Comparison of ENCODE assay signal across 1 cellular context in the genomic region with DNA sequence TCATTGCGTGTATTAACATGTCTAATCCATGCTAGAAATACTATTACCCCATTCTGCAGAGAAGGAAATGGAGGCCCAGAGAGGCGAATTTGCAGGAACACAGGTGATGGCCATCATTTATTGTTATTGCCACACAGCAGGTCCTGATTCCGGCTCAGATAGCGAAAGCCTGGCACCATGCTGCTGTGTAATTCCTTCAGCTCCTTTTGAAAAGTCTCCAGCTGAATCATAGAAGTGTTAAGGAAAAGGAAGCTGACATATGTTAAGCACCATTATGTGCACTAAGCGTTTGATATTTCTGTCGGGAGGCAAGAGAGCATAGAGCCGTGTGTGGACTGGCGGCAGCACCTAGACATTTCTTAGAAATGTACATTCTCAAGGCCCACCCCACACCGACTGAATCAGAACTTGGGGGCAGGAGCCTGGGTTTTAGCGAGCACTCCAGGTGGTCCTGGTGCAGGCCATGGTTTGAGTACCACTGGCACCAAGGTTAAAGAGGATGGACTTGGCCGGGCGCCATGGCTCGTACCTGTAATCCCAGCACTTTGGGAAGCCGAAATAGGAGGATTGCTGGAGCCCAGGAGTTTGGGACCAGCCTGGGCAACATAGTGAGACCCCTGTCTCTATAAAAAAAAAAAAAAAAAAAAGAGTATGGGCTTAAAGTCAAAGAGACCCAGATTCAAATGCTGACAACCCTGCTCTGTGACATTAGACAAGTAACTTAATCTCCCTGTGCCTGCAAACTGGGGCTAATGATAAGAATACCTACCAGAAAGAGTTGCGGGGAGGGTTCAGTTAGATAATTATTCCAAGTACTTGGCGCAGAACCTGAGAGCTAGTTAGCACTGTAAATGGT.
TF ChIP-seq lines count a peak whose summit lies in the region.

No MANE protein-coding gene starts in this region.

TF ChIP-seq in K562, 482 proteins besides CTCF, POLR2A, EP300 and RAD21 (continues in another document):
- TF ChIP-seq CEBPG (CRISPR knock-in tag; IDR thresholded peaks at IDR 0.05), result no peak
- TF ChIP-seq CEBPG (tag; conservative IDR thresholded peaks at IDR 0.05 in 1 of 2, IDR thresholded peaks at IDR 0.05 in 1 of 2), result 0 out of 4 replicates have a peak, but pooled peaks of 1 of the 2 experiments have one; percentile 27
- TF ChIP-seq KLF13 (tag; IDR thresholded peaks at IDR 0.05; ENCODE audit: borderline replicate concordance, low read depth), result no peak
- TF ChIP-seq NCOR1 (IDR thresholded peaks at IDR 0.05), result no peak
- no peak for TF ChIP-seq FOSL1 (tag; conservative IDR thresholded peaks at IDR 0.05)
- TF ChIP-seq ZNF57 (CRISPR knock-in tag; IDR thresholded peaks at IDR 0.05), result no peak
- peak; percentile 76 for TF ChIP-seq ADNP (tag; IDR thresholded peaks at IDR 0.05)
- no peak for TF ChIP-seq ZNF175 (CRISPR knock-in tag; IDR thresholded peaks at IDR 0.05; ENCODE audit: low read depth)
- TF ChIP-seq, protein P1, sequence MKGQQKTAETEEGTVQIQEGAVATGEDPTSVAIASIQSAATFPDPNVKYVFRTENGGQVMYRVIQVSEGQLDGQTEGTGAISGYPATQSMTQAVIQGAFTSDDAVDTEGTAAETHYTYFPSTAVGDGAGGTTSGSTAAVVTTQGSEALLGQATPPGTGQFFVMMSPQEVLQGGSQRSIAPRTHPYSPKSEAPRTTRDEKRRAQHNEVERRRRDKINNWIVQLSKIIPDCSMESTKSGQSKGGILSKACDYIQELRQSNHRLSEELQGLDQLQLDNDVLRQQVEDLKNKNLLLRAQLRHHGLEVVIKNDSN (CRISPR knock-in tag; IDR thresholded peaks at IDR 0.05), result no peak
- TF ChIP-seq, protein P2, sequence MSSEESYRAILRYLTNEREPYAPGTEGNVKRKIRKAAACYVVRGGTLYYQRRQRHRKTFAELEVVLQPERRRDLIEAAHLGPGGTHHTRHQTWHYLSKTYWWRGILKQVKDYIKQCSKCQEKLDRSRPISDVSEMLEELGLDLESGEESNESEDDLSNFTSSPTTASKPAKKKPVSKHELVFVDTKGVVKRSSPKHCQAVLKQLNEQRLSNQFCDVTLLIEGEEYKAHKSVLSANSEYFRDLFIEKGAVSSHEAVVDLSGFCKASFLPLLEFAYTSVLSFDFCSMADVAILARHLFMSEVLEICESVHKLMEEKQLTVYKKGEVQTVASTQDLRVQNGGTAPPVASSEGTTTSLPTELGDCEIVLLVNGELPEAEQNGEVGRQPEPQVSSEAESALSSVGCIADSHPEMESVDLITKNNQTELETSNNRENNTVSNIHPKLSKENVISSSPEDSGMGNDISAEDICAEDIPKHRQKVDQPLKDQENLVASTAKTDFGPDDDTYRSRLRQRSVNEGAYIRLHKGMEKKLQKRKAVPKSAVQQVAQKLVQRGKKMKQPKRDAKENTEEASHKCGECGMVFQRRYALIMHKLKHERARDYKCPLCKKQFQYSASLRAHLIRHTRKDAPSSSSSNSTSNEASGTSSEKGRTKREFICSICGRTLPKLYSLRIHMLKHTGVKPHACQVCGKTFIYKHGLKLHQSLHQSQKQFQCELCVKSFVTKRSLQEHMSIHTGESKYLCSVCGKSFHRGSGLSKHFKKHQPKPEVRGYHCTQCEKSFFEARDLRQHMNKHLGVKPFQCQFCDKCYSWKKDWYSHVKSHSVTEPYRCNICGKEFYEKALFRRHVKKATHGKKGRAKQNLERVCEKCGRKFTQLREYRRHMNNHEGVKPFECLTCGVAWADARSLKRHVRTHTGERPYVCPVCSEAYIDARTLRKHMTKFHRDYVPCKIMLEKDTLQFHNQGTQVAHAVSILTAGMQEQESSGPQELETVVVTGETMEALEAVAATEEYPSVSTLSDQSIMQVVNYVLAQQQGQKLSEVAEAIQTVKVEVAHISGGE (CRISPR knock-in tag; IDR thresholded peaks at IDR 0.05), result no peak
- TF ChIP-seq, protein P3, sequence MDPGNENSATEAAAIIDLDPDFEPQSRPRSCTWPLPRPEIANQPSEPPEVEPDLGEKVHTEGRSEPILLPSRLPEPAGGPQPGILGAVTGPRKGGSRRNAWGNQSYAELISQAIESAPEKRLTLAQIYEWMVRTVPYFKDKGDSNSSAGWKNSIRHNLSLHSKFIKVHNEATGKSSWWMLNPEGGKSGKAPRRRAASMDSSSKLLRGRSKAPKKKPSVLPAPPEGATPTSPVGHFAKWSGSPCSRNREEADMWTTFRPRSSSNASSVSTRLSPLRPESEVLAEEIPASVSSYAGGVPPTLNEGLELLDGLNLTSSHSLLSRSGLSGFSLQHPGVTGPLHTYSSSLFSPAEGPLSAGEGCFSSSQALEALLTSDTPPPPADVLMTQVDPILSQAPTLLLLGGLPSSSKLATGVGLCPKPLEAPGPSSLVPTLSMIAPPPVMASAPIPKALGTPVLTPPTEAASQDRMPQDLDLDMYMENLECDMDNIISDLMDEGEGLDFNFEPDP (CRISPR knock-in tag; IDR thresholded peaks at IDR 0.05), result no peak
- no peak for TF ChIP-seq MTF1 (CRISPR knock-in tag; IDR thresholded peaks at IDR 0.05; ENCODE audit: borderline replicate concordance)
- TF ChIP-seq MAFF (IDR thresholded peaks at IDR 0.05; ENCODE audit: low read length), result no peak
- no peak for TF ChIP-seq ZNF584 (CRISPR knock-in tag; IDR thresholded peaks at IDR 0.05; ENCODE audit: low read depth)
- no peak for TF ChIP-seq PPARD (CRISPR knock-in tag; IDR thresholded peaks at IDR 0.05)
- peak; percentile 92 for TF ChIP-seq ZFP36 (IDR thresholded peaks at IDR 0.05; ENCODE audit: low read depth, low read length, partially characterized antibody)
- no peak for TF ChIP-seq ZBTB1 (CRISPR knock-in tag; IDR thresholded peaks at IDR 0.05; ENCODE audit: borderline replicate concordance, low read depth)
- TF ChIP-seq, protein P4, sequence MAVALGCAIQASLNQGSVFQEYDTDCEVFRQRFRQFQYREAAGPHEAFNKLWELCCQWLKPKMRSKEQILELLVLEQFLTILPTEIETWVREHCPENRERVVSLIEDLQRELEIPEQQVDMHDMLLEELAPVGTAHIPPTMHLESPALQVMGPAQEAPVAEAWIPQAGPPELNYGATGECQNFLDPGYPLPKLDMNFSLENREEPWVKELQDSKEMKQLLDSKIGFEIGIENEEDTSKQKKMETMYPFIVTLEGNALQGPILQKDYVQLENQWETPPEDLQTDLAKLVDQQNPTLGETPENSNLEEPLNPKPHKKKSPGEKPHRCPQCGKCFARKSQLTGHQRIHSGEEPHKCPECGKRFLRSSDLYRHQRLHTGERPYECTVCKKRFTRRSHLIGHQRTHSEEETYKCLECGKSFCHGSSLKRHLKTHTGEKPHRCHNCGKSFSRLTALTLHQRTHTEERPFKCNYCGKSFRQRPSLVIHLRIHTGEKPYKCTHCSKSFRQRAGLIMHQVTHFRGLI (CRISPR knock-in tag; IDR thresholded peaks at IDR 0.05), result no peak
- TF ChIP-seq, protein P5, sequence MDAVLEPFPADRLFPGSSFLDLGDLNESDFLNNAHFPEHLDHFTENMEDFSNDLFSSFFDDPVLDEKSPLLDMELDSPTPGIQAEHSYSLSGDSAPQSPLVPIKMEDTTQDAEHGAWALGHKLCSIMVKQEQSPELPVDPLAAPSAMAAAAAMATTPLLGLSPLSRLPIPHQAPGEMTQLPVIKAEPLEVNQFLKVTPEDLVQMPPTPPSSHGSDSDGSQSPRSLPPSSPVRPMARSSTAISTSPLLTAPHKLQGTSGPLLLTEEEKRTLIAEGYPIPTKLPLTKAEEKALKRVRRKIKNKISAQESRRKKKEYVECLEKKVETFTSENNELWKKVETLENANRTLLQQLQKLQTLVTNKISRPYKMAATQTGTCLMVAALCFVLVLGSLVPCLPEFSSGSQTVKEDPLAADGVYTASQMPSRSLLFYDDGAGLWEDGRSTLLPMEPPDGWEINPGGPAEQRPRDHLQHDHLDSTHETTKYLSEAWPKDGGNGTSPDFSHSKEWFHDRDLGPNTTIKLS (IDR thresholded peaks at IDR 0.05; ENCODE audit: borderline replicate concordance, low read depth), result no peak
- TF ChIP-seq, protein P6, sequence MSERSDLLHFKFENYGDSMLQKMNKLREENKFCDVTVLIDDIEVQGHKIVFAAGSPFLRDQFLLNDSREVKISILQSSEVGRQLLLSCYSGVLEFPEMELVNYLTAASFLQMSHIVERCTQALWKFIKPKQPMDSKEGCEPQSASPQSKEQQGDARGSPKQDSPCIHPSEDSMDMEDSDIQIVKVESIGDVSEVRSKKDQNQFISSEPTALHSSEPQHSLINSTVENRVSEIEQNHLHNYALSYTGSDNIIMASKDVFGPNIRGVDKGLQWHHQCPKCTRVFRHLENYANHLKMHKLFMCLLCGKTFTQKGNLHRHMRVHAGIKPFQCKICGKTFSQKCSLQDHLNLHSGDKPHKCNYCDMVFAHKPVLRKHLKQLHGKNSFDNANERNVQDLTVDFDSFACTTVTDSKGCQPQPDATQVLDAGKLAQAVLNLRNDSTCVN (CRISPR knock-in tag; IDR thresholded peaks at IDR 0.05), result no peak
- TF ChIP-seq TCFL5 (CRISPR knock-in tag; conservative IDR thresholded peaks at IDR 0.05), result no peak
- TF ChIP-seq U2AF1 (optimal IDR thresholded peaks at IDR 0.05; ENCODE audit: low read depth, low read length), result no peak
- TF ChIP-seq ZNF121 (CRISPR knock-in tag; conservative IDR thresholded peaks at IDR 0.05), result 0 out of 2 replicates have a peak, but pooled peaks have one; percentile 12
- TF ChIP-seq, protein P7, sequence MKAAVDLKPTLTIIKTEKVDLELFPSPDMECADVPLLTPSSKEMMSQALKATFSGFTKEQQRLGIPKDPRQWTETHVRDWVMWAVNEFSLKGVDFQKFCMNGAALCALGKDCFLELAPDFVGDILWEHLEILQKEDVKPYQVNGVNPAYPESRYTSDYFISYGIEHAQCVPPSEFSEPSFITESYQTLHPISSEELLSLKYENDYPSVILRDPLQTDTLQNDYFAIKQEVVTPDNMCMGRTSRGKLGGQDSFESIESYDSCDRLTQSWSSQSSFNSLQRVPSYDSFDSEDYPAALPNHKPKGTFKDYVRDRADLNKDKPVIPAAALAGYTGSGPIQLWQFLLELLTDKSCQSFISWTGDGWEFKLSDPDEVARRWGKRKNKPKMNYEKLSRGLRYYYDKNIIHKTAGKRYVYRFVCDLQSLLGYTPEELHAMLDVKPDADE (conservative IDR thresholded peaks at IDR 0.05; ENCODE audit: control insufficient read depth, low read depth, low read length), result no peak
- no peak for TF ChIP-seq SAFB (IDR thresholded peaks at IDR 0.05; ENCODE audit: borderline replicate concordance, low read depth, low read length)
- no peak for TF ChIP-seq KHSRP (IDR thresholded peaks at IDR 0.05)
- TF ChIP-seq, protein P8, sequence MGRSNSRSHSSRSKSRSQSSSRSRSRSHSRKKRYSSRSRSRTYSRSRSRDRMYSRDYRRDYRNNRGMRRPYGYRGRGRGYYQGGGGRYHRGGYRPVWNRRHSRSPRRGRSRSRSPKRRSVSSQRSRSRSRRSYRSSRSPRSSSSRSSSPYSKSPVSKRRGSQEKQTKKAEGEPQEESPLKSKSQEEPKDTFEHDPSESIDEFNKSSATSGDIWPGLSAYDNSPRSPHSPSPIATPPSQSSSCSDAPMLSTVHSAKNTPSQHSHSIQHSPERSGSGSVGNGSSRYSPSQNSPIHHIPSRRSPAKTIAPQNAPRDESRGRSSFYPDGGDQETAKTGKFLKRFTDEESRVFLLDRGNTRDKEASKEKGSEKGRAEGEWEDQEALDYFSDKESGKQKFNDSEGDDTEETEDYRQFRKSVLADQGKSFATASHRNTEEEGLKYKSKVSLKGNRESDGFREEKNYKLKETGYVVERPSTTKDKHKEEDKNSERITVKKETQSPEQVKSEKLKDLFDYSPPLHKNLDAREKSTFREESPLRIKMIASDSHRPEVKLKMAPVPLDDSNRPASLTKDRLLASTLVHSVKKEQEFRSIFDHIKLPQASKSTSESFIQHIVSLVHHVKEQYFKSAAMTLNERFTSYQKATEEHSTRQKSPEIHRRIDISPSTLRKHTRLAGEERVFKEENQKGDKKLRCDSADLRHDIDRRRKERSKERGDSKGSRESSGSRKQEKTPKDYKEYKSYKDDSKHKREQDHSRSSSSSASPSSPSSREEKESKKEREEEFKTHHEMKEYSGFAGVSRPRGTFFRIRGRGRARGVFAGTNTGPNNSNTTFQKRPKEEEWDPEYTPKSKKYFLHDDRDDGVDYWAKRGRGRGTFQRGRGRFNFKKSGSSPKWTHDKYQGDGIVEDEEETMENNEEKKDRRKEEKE (IDR thresholded peaks at IDR 0.05; ENCODE audit: borderline replicate concordance in 1 of 2, control insufficient read depth in 1 of 2, low read depth in 2 of 2, low read length in 1 of 2), result no peak
- no peak for TF ChIP-seq ZNF212 (CRISPR knock-in tag; IDR thresholded peaks at IDR 0.05)
- TF ChIP-seq, protein P9, sequence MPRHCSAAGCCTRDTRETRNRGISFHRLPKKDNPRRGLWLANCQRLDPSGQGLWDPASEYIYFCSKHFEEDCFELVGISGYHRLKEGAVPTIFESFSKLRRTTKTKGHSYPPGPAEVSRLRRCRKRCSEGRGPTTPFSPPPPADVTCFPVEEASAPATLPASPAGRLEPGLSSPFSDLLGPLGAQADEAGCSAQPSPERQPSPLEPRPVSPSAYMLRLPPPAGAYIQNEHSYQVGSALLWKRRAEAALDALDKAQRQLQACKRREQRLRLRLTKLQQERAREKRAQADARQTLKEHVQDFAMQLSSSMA (CRISPR knock-in tag; IDR thresholded peaks at IDR 0.05), result no peak
- no peak for TF ChIP-seq ZNF124 (CRISPR knock-in tag; IDR thresholded peaks at IDR 0.05)
- TF ChIP-seq PRMT5 (CRISPR knock-in tag; IDR thresholded peaks at IDR 0.05), result no peak
- TF ChIP-seq JUND (IDR thresholded peaks at IDR 0.05; ENCODE audit: borderline replicate concordance, low read depth, low read length), result no peak
- TF ChIP-seq JUND (tag; IDR thresholded peaks at IDR 0.05; ENCODE audit: borderline replicate concordance, low read depth, low read length), result no peak
- peak; percentile 56; the same call in 1 of the 2 replicates for TF ChIP-seq NFIC (IDR thresholded peaks at IDR 0.05)
- TF ChIP-seq, protein P10, sequence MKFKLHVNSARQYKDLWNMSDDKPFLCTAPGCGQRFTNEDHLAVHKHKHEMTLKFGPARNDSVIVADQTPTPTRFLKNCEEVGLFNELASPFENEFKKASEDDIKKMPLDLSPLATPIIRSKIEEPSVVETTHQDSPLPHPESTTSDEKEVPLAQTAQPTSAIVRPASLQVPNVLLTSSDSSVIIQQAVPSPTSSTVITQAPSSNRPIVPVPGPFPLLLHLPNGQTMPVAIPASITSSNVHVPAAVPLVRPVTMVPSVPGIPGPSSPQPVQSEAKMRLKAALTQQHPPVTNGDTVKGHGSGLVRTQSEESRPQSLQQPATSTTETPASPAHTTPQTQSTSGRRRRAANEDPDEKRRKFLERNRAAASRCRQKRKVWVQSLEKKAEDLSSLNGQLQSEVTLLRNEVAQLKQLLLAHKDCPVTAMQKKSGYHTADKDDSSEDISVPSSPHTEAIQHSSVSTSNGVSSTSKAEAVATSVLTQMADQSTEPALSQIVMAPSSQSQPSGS (CRISPR knock-in tag; IDR thresholded peaks at IDR 0.05), result no peak
- TF ChIP-seq ZNF217 (CRISPR knock-in tag; IDR thresholded peaks at IDR 0.05), result no peak
- TF ChIP-seq, protein P11, sequence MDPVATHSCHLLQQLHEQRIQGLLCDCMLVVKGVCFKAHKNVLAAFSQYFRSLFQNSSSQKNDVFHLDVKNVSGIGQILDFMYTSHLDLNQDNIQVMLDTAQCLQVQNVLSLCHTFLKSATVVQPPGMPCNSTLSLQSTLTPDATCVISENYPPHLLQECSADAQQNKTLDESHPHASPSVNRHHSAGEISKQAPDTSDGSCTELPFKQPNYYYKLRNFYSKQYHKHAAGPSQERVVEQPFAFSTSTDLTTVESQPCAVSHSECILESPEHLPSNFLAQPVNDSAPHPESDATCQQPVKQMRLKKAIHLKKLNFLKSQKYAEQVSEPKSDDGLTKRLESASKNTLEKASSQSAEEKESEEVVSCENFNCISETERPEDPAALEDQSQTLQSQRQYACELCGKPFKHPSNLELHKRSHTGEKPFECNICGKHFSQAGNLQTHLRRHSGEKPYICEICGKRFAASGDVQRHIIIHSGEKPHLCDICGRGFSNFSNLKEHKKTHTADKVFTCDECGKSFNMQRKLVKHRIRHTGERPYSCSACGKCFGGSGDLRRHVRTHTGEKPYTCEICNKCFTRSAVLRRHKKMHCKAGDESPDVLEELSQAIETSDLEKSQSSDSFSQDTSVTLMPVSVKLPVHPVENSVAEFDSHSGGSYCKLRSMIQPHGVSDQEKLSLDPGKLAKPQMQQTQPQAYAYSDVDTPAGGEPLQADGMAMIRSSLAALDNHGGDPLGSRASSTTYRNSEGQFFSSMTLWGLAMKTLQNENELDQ (CRISPR knock-in tag; IDR thresholded peaks at IDR 0.05; ENCODE audit: borderline replicate concordance), result no peak
- TF ChIP-seq ZNF778 (CRISPR knock-in tag; IDR thresholded peaks at IDR 0.05), result no peak
